32 cellular contexts compared by ENCODE assay signal in the genomic region with DNA sequence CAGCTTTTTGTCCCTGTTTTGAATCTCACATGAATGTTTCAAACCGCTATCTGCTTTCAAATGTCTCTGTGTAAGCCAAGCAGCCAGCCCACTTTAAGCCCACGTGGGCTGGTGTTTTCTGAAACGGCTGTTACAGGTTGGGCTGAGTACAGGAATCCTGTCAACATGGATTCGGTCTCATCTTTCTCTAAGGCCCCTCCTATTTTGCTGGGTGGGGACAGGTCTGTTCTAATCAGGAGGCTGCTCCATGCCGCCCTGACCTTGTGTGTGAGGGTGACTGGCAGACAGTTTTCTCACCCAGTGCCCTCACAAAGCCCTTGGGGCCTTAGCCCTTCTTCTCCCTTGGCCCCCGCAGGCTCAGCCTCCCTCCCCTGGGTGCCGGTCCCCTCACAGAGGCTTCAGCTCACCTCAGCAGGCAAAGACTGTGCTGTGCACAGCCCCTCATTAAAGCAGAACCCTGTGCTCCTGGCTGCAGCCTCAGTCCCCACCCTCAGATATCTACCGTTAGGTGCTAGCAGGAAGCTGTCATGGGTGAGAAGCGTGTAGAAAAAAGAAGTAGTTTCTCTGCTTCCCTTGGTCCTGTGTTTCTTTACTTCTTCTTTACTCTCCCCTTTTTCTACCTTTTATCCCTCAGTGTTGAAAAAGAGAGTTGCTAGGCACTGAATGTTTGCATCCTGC.
A peak's percentile ranks its signal among the peaks of the same experiment; 100 is the strongest.
DNase-seq lines count a peak whose midpoint lies in the region; ATAC-seq, FAIRE-seq and TF ChIP-seq lines count a peak whose summit lies in the region.
"Had no signal": no experiment of that assay in that cellular context is flagged by ENCODE, and none has a peak within 500 bp of the region (broad histone marks: within the 10 kb centered on the region; RNA-seq: fewer than 3 reads in every experiment).

No MANE protein-coding gene starts in this region.

- FAIRE-seq in H1 (lab: Jason Lieb, UNC), result no peak
- FAIRE-seq: astrocyte had no signal

- H4K8ac ChIP-seq in H1 (ENCODE audit: extremely low read depth, insufficient read depth, low read length), result peak overlapping the region; percentile 28; the same call in 1 of the 2 replicates
- no peak overlapping the region for H4K8ac ChIP-seq in mesendoderm (ENCODE audit: low read depth, low read length)

- H3K27me3 Mint-ChIP-seq in activated CD4-positive, alpha-beta memory T cell treated with anti-CD3 and anti-CD28 coated beads for 36 hours, result no peaks in the 10 kb centered on the region

- H3K9ac ChIP-seq in H1 (replicated peaks in 1 of 4; ENCODE audit: extremely low read depth in 1 of 4, low read depth in 3 of 4, low read length in 3 of 4) (no peak overlapping the region), mesendoderm (ENCODE audit: low read length) (no peak overlapping the region)
- H3K9ac ChIP-seq: GM23248, KMS-11, SK-N-SH had no signal

- H3K27ac Mint-ChIP-seq in activated CD4-positive, alpha-beta memory T cell treated with anti-CD3 and anti-CD28 coated beads for 36 hours, result no peak overlapping the region
- H3K27ac Mint-ChIP-seq: activated naive CD8-positive, alpha-beta T cell treated with anti-CD3 and anti-CD28 coated beads, Interleukin-2, amount 50 U/mL, for 24 hours had no signal

- TF ChIP-seq CTCF in H1 (IDR thresholded peaks at IDR 0.05; ENCODE audit: control extremely low read depth in 1 of 3, insufficient read depth in 1 of 3, low read depth in 1 of 3, low read length in 3 of 3), result no peak

- CTCF ChIA-PET in H1 (lab: Charles Lee; ENCODE audit: partially characterized antibody), result no interaction called here
- CTCF ChIA-PET in activated CD4-positive, alpha-beta memory T cell treated with anti-CD3 and anti-CD28 coated beads for 36 hours (lab: Charles Lee), result no interaction called here

- ATAC-seq in GM21423 (IDR thresholded peaks at IDR 0.05; ENCODE audit: unreplicated experiment), result no peak
- ATAC-seq: activated naive CD8-positive, alpha-beta T cell treated with anti-CD3 and anti-CD28 coated beads, Interleukin-2, amount 50 U/mL, for 24 hours; Right ventricle myocardium inferior had no signal

- H4K91ac ChIP-seq in H1 (replicated peaks; ENCODE audit: insufficient read length, low read length), result no peak overlapping the region

- no peaks in the 10 kb centered on the region for H3K9me3 Mint-ChIP-seq in activated CD4-positive, alpha-beta memory T cell treated with anti-CD3 and anti-CD28 coated beads for 36 hours
- H3K9me3 Mint-ChIP-seq: activated naive CD8-positive, alpha-beta T cell treated with anti-CD3 and anti-CD28 coated beads, Interleukin-2, amount 50 U/mL, for 24 hours had no signal

- H2BK15ac ChIP-seq in H1 (ENCODE audit: low read length), result no peak overlapping the region
- H2BK15ac ChIP-seq in mesendoderm (replicated peaks; ENCODE audit: low read depth), result no peak overlapping the region

- POLR2A ChIA-PET in H1 (lab: Charles Lee; ENCODE audit: partially characterized antibody), result interaction anchor here (0.9 to 1.1 kb wide), 2 partner anchors 10 to 28 kb away, joined by 3 read pairs; no protein-coding TSS in a partner anchor
- POLR2A ChIA-PET in activated CD4-positive, alpha-beta memory T cell treated with anti-CD3 and anti-CD28 coated beads for 36 hours (lab: Charles Lee), result no interaction called here

- H3K56ac ChIP-seq in H1 (replicated peaks; ENCODE audit: insufficient read length, low read depth, low read length), result no peak overlapping the region
- no peak overlapping the region for H3K56ac ChIP-seq in mesendoderm (ENCODE audit: low read length)

- H2BK120ac ChIP-seq in H1 (replicated peaks; ENCODE audit: low read depth, low read length) (no peak overlapping the region), mesendoderm (ENCODE audit: low read depth, low read length) (no peak overlapping the region)

- no peak overlapping the region for H3K14ac ChIP-seq in H1 (ENCODE audit: insufficient read length)

- H3K36me3 ChIP-seq in H7 (replicated peaks; ENCODE audit: control insufficient read depth, insufficient read depth, low read length) (no peaks in the 10 kb centered on the region), H1 (ENCODE audit: control insufficient read depth in 2 of 4, insufficient read depth in 4 of 4, low read length in 3 of 4) (no peaks in the 10 kb centered on the region), mesendoderm (ENCODE audit: control insufficient read depth, insufficient read depth, low read length) (no peaks in the 10 kb centered on the region)
- H3K36me3 ChIP-seq: BE2C, colonic mucosa, MG63, upper lobe of left lung had no signal

- H2AFZ ChIP-seq in H1 (ENCODE audit: low read length), result peak overlapping the region; percentile 63; the same call in 1 of the 2 replicates
- H2AFZ ChIP-seq: GM23248, PC-9 had no signal

- no peaks in the 10 kb centered on the region for H3K79me1 ChIP-seq in H1 (ENCODE audit: low read depth, low read length)
- H3K79me1 ChIP-seq in mesendoderm (ENCODE audit: low read length), result no peaks in the 10 kb centered on the region

- WGBS in H1 (ENCODE audit: extremely low coverage in 1 of 2, insufficient coverage in 1 of 2, insufficient read length in 1 of 2, insufficient replicate concordance in 2 of 2, low coverage in 1 of 2, low lambda C conversion rate in 2 of 2, missing lambda C conversion rate in 1 of 2), 2 experiments, result 62% methylated on average over 9 of the region's 9 CpGs; no CpG with 5 or more reads in 1 of the 2 experiments
- WGBS in mesendoderm (ENCODE audit: extremely low coverage, insufficient coverage, low lambda C conversion rate), result no CpG with 5 or more reads among the region's 9 CpGs

- H3K4me3 ChIP-seq in H7 (ENCODE audit: insufficient read depth, low read depth, low read length), result no peak overlapping the region
- H3K4me3 ChIP-seq in H1 (ENCODE audit: extremely low read depth in 1 of 4, insufficient read depth in 2 of 4, low read depth in 3 of 4, low read length in 4 of 4), result no peak overlapping the region
- no peak overlapping the region for H3K4me3 ChIP-seq in mesendoderm (ENCODE audit: low read length)
- H3K4me3 ChIP-seq: colonic mucosa, GM23248, MG63, PC-9, sigmoid colon, upper lobe of left lung had no signal

- no peak overlapping the region for H2BK5ac ChIP-seq in H1 (ENCODE audit: low read depth, low read length)
- H2BK5ac ChIP-seq in mesendoderm (ENCODE audit: low read length), result no peak overlapping the region

- H3K23ac ChIP-seq in H1 (ENCODE audit: insufficient read length) (no peak overlapping the region), mesendoderm (ENCODE audit: low read length) (no peak overlapping the region)

- H3K79me2 ChIP-seq in H1 (ENCODE audit: control insufficient read depth in 1 of 2, insufficient read depth in 2 of 2, low read length in 2 of 2), result no peaks in the 10 kb centered on the region
- H3K79me2 ChIP-seq in mesendoderm (ENCODE audit: control insufficient read depth, insufficient read depth, low read length), result no peaks in the 10 kb centered on the region

- no peak for TF ChIP-seq POLR2A in H1 (IDR thresholded peaks at IDR 0.05; ENCODE audit: control extremely low read depth in 1 of 2, low read depth in 2 of 2, low read length in 2 of 2)

- no peaks in the 10 kb centered on the region for H4K20me1 ChIP-seq in H1 (replicated peaks in 1 of 2; ENCODE audit: control insufficient read depth in 1 of 2, insufficient read depth in 2 of 2, low read length in 2 of 2)

- intact Hi-C loops in activated CD4-positive, alpha-beta memory T cell treated with anti-CD3 and anti-CD28 coated beads for 36 hours (cut with micrococcal nuclease), result no loop called here

- H3K23me2 ChIP-seq in H1 (ENCODE audit: low read depth, low read length), result no peaks in the 10 kb centered on the region

- no peak for TF ChIP-seq EP300 in H1 (IDR thresholded peaks at IDR 0.05; ENCODE audit: borderline replicate concordance in 1 of 2, low read depth in 2 of 2, low read length in 2 of 2)

- no peaks in the 10 kb centered on the region for H3K4me1 Mint-ChIP-seq in activated CD4-positive, alpha-beta memory T cell treated with anti-CD3 and anti-CD28 coated beads for 36 hours (ENCODE audit: low read depth)
- H3K4me1 Mint-ChIP-seq: activated naive CD8-positive, alpha-beta T cell treated with anti-CD3 and anti-CD28 coated beads, Interleukin-2, amount 50 U/mL, for 24 hours had no signal

- no peaks in the 10 kb centered on the region for H3K9me3 ChIP-seq in H1 (ENCODE audit: insufficient read depth in 2 of 2, low read depth in 1 of 2, low read length in 1 of 2)
- H3K9me3 ChIP-seq: BE2C, colonic mucosa, MG63, SK-N-SH, upper lobe of left lung had no signal

- H3K4ac ChIP-seq in H1 (replicated peaks; ENCODE audit: insufficient read length, low read depth, low read length) (no peak overlapping the region), mesendoderm (ENCODE audit: low read depth, low read length) (no peak overlapping the region)

- H3K27ac ChIP-seq in H1 (ENCODE audit: low read depth, low read length) (no peak overlapping the region), mesendoderm (ENCODE audit: low read depth, low read length) (no peak overlapping the region)
- H3K27ac ChIP-seq: colonic mucosa, GM23248, KMS-11, PC-9, sigmoid colon, upper lobe of left lung had no signal

- no peak overlapping the region for H2BK20ac ChIP-seq in H1 (ENCODE audit: low read length)

- no peak overlapping the region for H2BK12ac ChIP-seq in H1 (ENCODE audit: low read depth, low read length)

- H3K4me2 ChIP-seq in H1 (ENCODE audit: insufficient read depth in 1 of 2, low read depth in 2 of 2, low read length in 2 of 2), result peak overlapping the region in 1 of 2 experiments; percentile 19; a peak in 1 of 4 replicates
- H3K4me2 ChIP-seq in mesendoderm (ENCODE audit: low read length), result no peak overlapping the region
- H3K4me2 ChIP-seq: KMS-11, PC-9, SK-N-SH had no signal

- no peak overlapping the region for H2AK5ac ChIP-seq in H1 (ENCODE audit: low read depth, low read length)
- no peak overlapping the region for H2AK5ac ChIP-seq in mesendoderm (ENCODE audit: low read length)

- H3K36me3 Mint-ChIP-seq in activated CD4-positive, alpha-beta memory T cell treated with anti-CD3 and anti-CD28 coated beads for 36 hours, result no peaks in the 10 kb centered on the region

- H3K4me3 Mint-ChIP-seq in activated CD4-positive, alpha-beta memory T cell treated with anti-CD3 and anti-CD28 coated beads for 36 hours, result no peak overlapping the region
- H3K4me3 Mint-ChIP-seq: activated naive CD8-positive, alpha-beta T cell treated with anti-CD3 and anti-CD28 coated beads, Interleukin-2, amount 50 U/mL, for 24 hours had no signal

- DNase-seq in ELF-1 (ENCODE audit: low read depth, low spot score) (peak; percentile 77), H7 (peak; percentile 32), H1 (ENCODE audit: low read depth in 1 of 2, low spot score in 2 of 2) (peak in 1 of 2 experiments; percentile 47), mesendoderm (peak; percentile 71)
- no peak for DNase-seq in stimulated activated naive CD4-positive, alpha-beta T cell (lab: John Stamatoyannopoulos, UW)
- no peak for DNase-seq in activated CD4-positive, alpha-beta memory T cell treated with anti-CD3 and anti-CD28 coated beads for 36 hours
- no peak for DNase-seq in stimulated activated CD4-positive, alpha-beta T cell treated with anti-CD3 and anti-CD28 coated beads, Interleukin-15, amount 100 ng/mL, for 24 hours
- DNase-seq: ACHN; activated CD4-positive, alpha-beta T cell treated with anti-CD3 and anti-CD28 coated beads, Interleukin-2, amount 50 U/mL, for 4 hours; activated naive CD4-positive, alpha-beta T cell; activated naive CD8-positive, alpha-beta T cell treated with anti-CD3 and anti-CD28 coated beads, Interleukin-2, amount 50 U/mL, for 24 hours; BE2C; colonic mucosa; DMS 273 treated with DMSO at 0.1 percent for 48 hours; effector memory CD4-positive, alpha-beta T cell; erythroblast; glutamatergic neuron; GM23248; mammary epithelial cell; MG63; NCI-H1105; NCI-H187; NCI-H510A treated with DMSO at 0.1 percent for 48 hours; PC-9; sigmoid colon; SK-N-SH; stimulated activated CD4-positive, alpha-beta T cell treated with anti-CD3 and anti-CD28 coated beads, Interleukin-4, amount 100 ng/mL, for 24 hours; upper lobe of left lung had no signal

- H3K18ac ChIP-seq in H1 (ENCODE audit: extremely low read depth, low read length) (no peak overlapping the region), mesendoderm (ENCODE audit: low read length) (no peak overlapping the region)

- H3K4me1 ChIP-seq in H1 (replicated peaks in 1 of 4; ENCODE audit: control insufficient read depth in 3 of 4, insufficient read depth in 4 of 4, low read length in 3 of 4) (peaks cover 0 to 4% (median 2%) of the 10 kb centered on the region in 4 experiments; a peak in 3 of 7 replicates), mesendoderm (ENCODE audit: control insufficient read depth, low read depth, low read length) (no peaks in the 10 kb centered on the region)
- H3K4me1 ChIP-seq: BE2C, colonic mucosa, sigmoid colon, upper lobe of left lung had no signal

- H4K5ac ChIP-seq in H1 (ENCODE audit: insufficient read length, low read depth, low read length) (no peak overlapping the region), mesendoderm (ENCODE audit: low read length) (no peak overlapping the region)

- TF ChIP-seq RAD21 in H1 (IDR thresholded peaks at IDR 0.05 in 1 of 2, conservative IDR thresholded peaks at IDR 0.05 in 1 of 2; ENCODE audit: low read depth in 2 of 2, low read length in 2 of 2), result no peak

- no peaks in the 10 kb centered on the region for H3K27me3 ChIP-seq in H7 (ENCODE audit: control insufficient read depth, insufficient read depth, low read length)
- H3K27me3 ChIP-seq in H1 (replicated peaks in 1 of 4; ENCODE audit: control insufficient read depth in 3 of 4, extremely low read depth in 1 of 4, insufficient read depth in 3 of 4, low read length in 3 of 4), result peaks cover 0 to 1% (median 0%) of the 10 kb centered on the region in 4 experiments; a peak in 1 of 7 replicates
- no peaks in the 10 kb centered on the region for H3K27me3 ChIP-seq in mesendoderm (ENCODE audit: insufficient read depth, low read length, poor library complexity)
- H3K27me3 ChIP-seq: BE2C, colonic mucosa, MG63, sigmoid colon, upper lobe of left lung had no signal

Comparison
In these comparisons a context has a peak if more than half of its experiments do, and no peak if none do; other contexts are left out.
1. DNase-seq: peak in ELF-1 (single experiment), H7 (single experiment) and mesendoderm (single experiment); none in stimulated activated naive CD4-positive, alpha-beta T cell (0 of 6), activated CD4-positive, alpha-beta memory T cell treated with anti-CD3 and anti-CD28 coated beads for 36 hours (single experiment) and stimulated activated CD4-positive, alpha-beta T cell treated with anti-CD3 and anti-CD28 coated beads, Interleukin-15, amount 100 ng/mL, for 24 hours (single experiment).